8 cellular contexts compared by ENCODE assay signal in genomic region chr4:157204634-157205244, GRCh38. TPM values are rescaled to one million over a fixed set of nuclear protein-coding genes. Genes with fewer than 3 reads are reported as not detected.
DNase-seq lines count a peak whose midpoint lies in the region; ATAC-seq, FAIRE-seq and TF ChIP-seq lines count a peak whose summit lies in the region.

No MANE protein-coding gene starts in this region.

- H2BK5ac ChIP-seq in H1 (ENCODE audit: low read depth, low read length) = no peak overlapping the region

- no peak overlapping the region for H4K91ac ChIP-seq in H1 (replicated peaks; ENCODE audit: insufficient read length, low read length)

- no peak overlapping the region for H3K9ac ChIP-seq in H1 (replicated peaks in 1 of 4; ENCODE audit: extremely low read depth in 1 of 4, low read depth in 3 of 4, low read length in 3 of 4)

- H2BK15ac ChIP-seq in H1 (ENCODE audit: low read length) = no peak overlapping the region

- H3K23me2 ChIP-seq in H1 (ENCODE audit: low read depth, low read length) = no peaks in the 10 kb centered on the region

- H4K8ac ChIP-seq in H1 (ENCODE audit: extremely low read depth, insufficient read depth, low read length) = no peak overlapping the region

- H3K4me1 ChIP-seq in cardiac muscle cell (ENCODE audit: low read depth) (no peaks in the 10 kb centered on the region), H1 (replicated peaks in 1 of 4; ENCODE audit: control insufficient read depth in 3 of 4, insufficient read depth in 4 of 4, low read length in 3 of 4) (no peaks in the 10 kb centered on the region)

- DNase-seq in cardiac muscle cell (ENCODE audit: low read depth in 1 of 2, low spot score in 1 of 2) (peak; percentile 24 to 30), Right ventricle myocardium inferior (ENCODE audit: missing footprints) (no peak), HS-27A (ENCODE audit: low read depth) (peak; percentile 20), H1 (ENCODE audit: low read depth in 1 of 2, low spot score in 2 of 2) (peak; percentile 49 to 82)
- peak; percentile 51 for DNase-seq in stimulated activated CD8-positive, alpha-beta memory T cell treated with anti-CD3 and anti-CD28 coated beads, Interleukin-4, amount 100 ng/mL, for 48 hours
- DNase-seq in activated effector memory CD4-positive, alpha-beta T cell treated with Interleukin-2 at 50 U/mL for 16 hours = no peak
- DNase-seq in stimulated activated naive CD4-positive, alpha-beta T cell treated with Interleukin-2 at 50 U/mL for 16 hours (lab: John Stamatoyannopoulos, UW) = no peak

- no peak overlapping the region for H4K5ac ChIP-seq in H1 (ENCODE audit: insufficient read length, low read depth, low read length)

- H3K27me3 ChIP-seq in cardiac muscle cell (no peaks in the 10 kb centered on the region), H1 (replicated peaks in 1 of 4; ENCODE audit: control insufficient read depth in 3 of 4, extremely low read depth in 1 of 4, insufficient read depth in 3 of 4, low read length in 3 of 4) (no peaks in the 10 kb centered on the region)

- no peak overlapping the region for H3K18ac ChIP-seq in H1 (ENCODE audit: extremely low read depth, low read length)

- no peaks in the 10 kb centered on the region for H3K79me1 ChIP-seq in H1 (ENCODE audit: low read depth, low read length)

- 69% methylated on average over 17 of the region's 17 CpGs; no CpG with 5 or more reads in 1 of the 2 experiments for WGBS in H1 (ENCODE audit: extremely low coverage in 1 of 2, insufficient coverage in 1 of 2, insufficient read length in 1 of 2, insufficient replicate concordance in 2 of 2, low coverage in 1 of 2, low lambda C conversion rate in 2 of 2, missing lambda C conversion rate in 1 of 2), 2 experiments

- H2BK12ac ChIP-seq in H1 (ENCODE audit: low read depth, low read length) = no peak overlapping the region

- no peak overlapping the region for H3K4ac ChIP-seq in H1 (replicated peaks; ENCODE audit: insufficient read length, low read depth, low read length)

- no peak overlapping the region for H3K56ac ChIP-seq in H1 (replicated peaks; ENCODE audit: insufficient read length, low read depth, low read length)

- H3K9me3 ChIP-seq in cardiac muscle cell (ENCODE audit: low read depth) = no peaks in the 10 kb centered on the region
- H3K9me3 ChIP-seq in H1 (ENCODE audit: insufficient read depth in 2 of 2, low read depth in 1 of 2, low read length in 1 of 2) = no peaks in the 10 kb centered on the region

- H3K23ac ChIP-seq in H1 (ENCODE audit: insufficient read length) = no peak overlapping the region

- TF ChIP-seq RAD21 in H1 (IDR thresholded peaks at IDR 0.05 in 1 of 2, conservative IDR thresholded peaks at IDR 0.05 in 1 of 2; ENCODE audit: low read depth in 2 of 2, low read length in 2 of 2) = peak; percentile 60 to 72

- H3K4me3 ChIP-seq in cardiac muscle cell (no peak overlapping the region), H1 (ENCODE audit: extremely low read depth in 1 of 4, insufficient read depth in 2 of 4, low read depth in 3 of 4, low read length in 4 of 4) (no peak overlapping the region)

- no peak overlapping the region for H3K4me2 ChIP-seq in H1 (ENCODE audit: insufficient read depth in 1 of 2, low read depth in 2 of 2, low read length in 2 of 2)

- intact Hi-C loops in Right ventricle myocardium inferior (cut with DNase I) = no loop called here

- no peak overlapping the region for H2BK20ac ChIP-seq in H1 (ENCODE audit: low read length)

- TF ChIP-seq EP300 in H1 (IDR thresholded peaks at IDR 0.05; ENCODE audit: borderline replicate concordance in 1 of 2, low read depth in 2 of 2, low read length in 2 of 2) = no peak

- ATAC-seq in Right ventricle myocardium inferior (no peak), HG03520 (IDR thresholded peaks at IDR 0.05; ENCODE audit: unreplicated experiment) (no peak)

- no peak overlapping the region for H3K27ac ChIP-seq in cardiac muscle cell
- no peak overlapping the region for H3K27ac ChIP-seq in H1 (ENCODE audit: low read depth, low read length)

- TF ChIP-seq CTCF in cardiac muscle cell (IDR thresholded peaks at IDR 0.05; ENCODE audit: low read depth, low read length) (peak; percentile 49), H1 (IDR thresholded peaks at IDR 0.05; ENCODE audit: control extremely low read depth in 1 of 3, insufficient read depth in 1 of 3, low read depth in 1 of 3, low read length in 3 of 3) (peak; percentile 69 to 81 (median 78))

- no peak for TF ChIP-seq POLR2A in H1 (IDR thresholded peaks at IDR 0.05; ENCODE audit: control extremely low read depth in 1 of 2, low read depth in 2 of 2, low read length in 2 of 2)

- POLR2A ChIA-PET in H1 (lab: Charles Lee; ENCODE audit: partially characterized antibody) = no interaction called here

- no peak for FAIRE-seq in H1 (lab: Jason Lieb, UNC)

- H2BK120ac ChIP-seq in H1 (replicated peaks; ENCODE audit: low read depth, low read length) = no peak overlapping the region

- H4K20me1 ChIP-seq in H1 (replicated peaks in 1 of 2; ENCODE audit: control insufficient read depth in 1 of 2, insufficient read depth in 2 of 2, low read length in 2 of 2) = no peaks in the 10 kb centered on the region

- CTCF ChIA-PET in H1 (lab: Charles Lee; ENCODE audit: partially characterized antibody) = interaction anchor here (0.8 to 2.3 kb wide), 16 partner anchors 9 to 1002 kb away, joined by 3 to 9 read pairs (median 4); partner anchors contain the start of gene GRIA2

- no peaks in the 10 kb centered on the region for H3K36me3 ChIP-seq in cardiac muscle cell
- H3K36me3 ChIP-seq in H1 (ENCODE audit: control insufficient read depth in 2 of 4, insufficient read depth in 4 of 4, low read length in 3 of 4) = no peaks in the 10 kb centered on the region

- no peak overlapping the region for H3K14ac ChIP-seq in H1 (ENCODE audit: insufficient read length)

- H2AFZ ChIP-seq in H1 (ENCODE audit: low read length) = no peak overlapping the region

- H3K79me2 ChIP-seq in H1 (ENCODE audit: control insufficient read depth in 1 of 2, insufficient read depth in 2 of 2, low read length in 2 of 2) = no peaks in the 10 kb centered on the region

- H2AK5ac ChIP-seq in H1 (ENCODE audit: low read depth, low read length) = no peak overlapping the region

TF ChIP-seq in H1, 55 proteins besides CTCF, POLR2A, EP300 and RAD21:
- TF ChIP-seq E2F6 (IDR thresholded peaks at IDR 0.05) = 0 out of 2 replicates have a peak, but pooled peaks have one; percentile 29
- no peak for TF ChIP-seq BACH1 (IDR thresholded peaks at IDR 0.05; ENCODE audit: low read length)
- TF ChIP-seq YY1 (IDR thresholded peaks at IDR 0.05; ENCODE audit: low read depth, low read length) = peak; percentile 75
- TF ChIP-seq NANOG (IDR thresholded peaks at IDR 0.05; ENCODE audit: insufficient read depth, low read depth, low read length, poor library complexity, severe bottlenecking) = peak; percentile 12
- TF ChIP-seq, protein P1, sequence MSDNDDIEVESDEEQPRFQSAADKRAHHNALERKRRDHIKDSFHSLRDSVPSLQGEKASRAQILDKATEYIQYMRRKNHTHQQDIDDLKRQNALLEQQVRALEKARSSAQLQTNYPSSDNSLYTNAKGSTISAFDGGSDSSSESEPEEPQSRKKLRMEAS (IDR thresholded peaks at IDR 0.05) = no peak

RNA-seq across cellular contexts. Expression of gene GRIA2, which starts 15.8 kb away (rescaled TPM):
- total RNA-seq in cardiac muscle cell (not detected in 2 replicates), Right ventricle myocardium inferior (not detected)
- polyA plus RNA-seq in cardiac muscle cell (not detected in 2 replicates), H1 (2011; rRNA removed) (not detected in 2 replicates)
- total RNA-seq in H1 (2021; fragmentation: NEBNext Ultra II Directional; extraction: Animal tissue kit (Norgen Biotek cat#: 25700)) = not detected in 2 replicates
- not detected for polyA plus RNA-seq in H1 (2011; cell fraction: cytosol; rRNA removed)
- not detected for polyA plus RNA-seq in H1 (2011; cell fraction: nucleus; rRNA removed)
- polyA plus RNA-seq in H1 (2012, experiment 1 of 2) = not detected in 4 replicates
- not detected for polyA plus RNA-seq in H1 (2012, experiment 2 of 2)
- polyA plus RNA-seq in H1 (2013, experiment 1 of 2) = not detected
- not detected for polyA plus RNA-seq in H1 (2013, experiment 2 of 2)
- polyA minus RNA-seq in H1 (2011; rRNA and poly(A)+ RNA removed) = not detected in 2 replicates
- polyA minus RNA-seq in H1 (2011; cell fraction: cytosol; rRNA and poly(A)+ RNA removed) = not detected
- polyA minus RNA-seq in H1 (2011; cell fraction: nucleus; rRNA and poly(A)+ RNA removed) = not detected

Comparison
In these comparisons a context has a peak if more than half of its experiments do, and no peak if none do; other contexts are left out.
1. DNase-seq: peak in cardiac muscle cell (2 of 2), HS-27A (single experiment), H1 (2 of 2) and stimulated activated CD8-positive, alpha-beta memory T cell treated with anti-CD3 and anti-CD28 coated beads, Interleukin-4, amount 100 ng/mL, for 48 hours (single experiment); none in Right ventricle myocardium inferior (single experiment), activated effector memory CD4-positive, alpha-beta T cell treated with Interleukin-2 at 50 U/mL for 16 hours (single experiment) and stimulated activated naive CD4-positive, alpha-beta T cell treated with Interleukin-2 at 50 U/mL for 16 hours (single experiment).